ENCODE assay signal across 20 cellular contexts in genomic region chrX:82973641-82974040, GRCh38.
"Had no signal": no experiment of that assay in that cellular context is flagged by ENCODE, and none has a peak within 500 bp of the region (broad histone marks: within the 10 kb centered on the region; RNA-seq: fewer than 3 reads in every experiment).

No MANE protein-coding gene starts in this region.

- H3K36me3 ChIP-seq: ascending aorta, heart left ventricle, right lobe of liver, transverse colon, uterus had no signal

- DNase-seq: activated CD4-positive, alpha-beta memory T cell treated with anti-CD3 and anti-CD28 coated beads for 36 hours; activated CD4-positive, alpha-beta T cell treated with anti-CD3 and anti-CD28 coated beads for 4 hours; activated CD8-positive, alpha-beta memory T cell treated with anti-CD3 and anti-CD28 coated beads, Interleukin-2, amount 50 U/mL, for 4 hours; activated effector memory CD4-positive, alpha-beta T cell treated with anti-CD3 and anti-CD28 coated beads, Interleukin-2, amount 50 U/mL, for 16 hours; activated naive CD4-positive, alpha-beta T cell treated with anti-CD3 and anti-CD28 coated beads for 36 hours; activated naive CD8-positive, alpha-beta T cell treated with anti-CD3 and anti-CD28 coated beads for 36 hours; activated T-cell treated with anti-CD3 and anti-CD28 coated beads, Interleukin-2, amount 50 U/mL, for 1 hour; cortex of kidney; effector memory CD8-positive, alpha-beta T cell; heart left ventricle; kidney glomerular epithelial cell; right lobe of liver; stimulated activated CD4-positive, alpha-beta T cell treated with anti-CD3 and anti-CD28 coated beads, Interleukin-2, amount 100 ng/mL, for 48 hours; stimulated activated naive CD4-positive, alpha-beta T cell treated with Interleukin-2 at 50 U/mL for 16 hours; T-helper 1 cell; transverse colon; uterus had no signal

- H3K27ac ChIP-seq: ascending aorta, heart left ventricle, right lobe of liver, transverse colon, uterus had no signal

- H3K4me3 ChIP-seq: ascending aorta, heart left ventricle, lung, right lobe of liver, transverse colon, uterus had no signal

- ATAC-seq: effector memory CD8-positive, alpha-beta T cell; heart left ventricle; left lobe of liver; right lobe of liver had no signal

- H3K9me3 ChIP-seq: ascending aorta, heart left ventricle, right lobe of liver, transverse colon, uterus had no signal

- H3K4me1 ChIP-seq: ascending aorta, heart left ventricle, right lobe of liver, transverse colon, uterus had no signal

- H3K27me3 ChIP-seq: ascending aorta, heart left ventricle, right lobe of liver, transverse colon, uterus had no signal
